ENCODE assay signal across 8 cellular contexts in the genomic region with DNA sequence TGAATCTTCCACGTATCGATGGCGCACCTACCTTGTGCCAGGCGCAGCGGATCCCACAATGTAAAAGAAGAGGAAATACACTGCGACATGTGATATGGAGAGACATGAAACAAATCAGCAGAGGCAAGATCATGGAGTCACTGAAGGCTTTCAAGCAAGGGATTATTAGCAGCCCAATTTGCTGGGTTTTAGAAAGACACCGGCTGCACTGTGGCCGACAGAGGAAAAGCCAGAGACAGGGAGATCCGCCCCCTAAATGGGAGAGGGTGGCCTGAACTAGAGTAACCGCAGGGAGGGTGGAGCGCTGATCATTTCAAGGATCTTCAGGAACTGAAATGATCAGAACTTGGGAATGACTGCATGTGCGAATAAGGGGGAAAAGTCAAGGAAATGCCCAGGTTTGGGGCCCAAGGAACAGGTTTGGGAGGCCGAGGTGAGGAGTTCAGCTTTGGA. TPM values are rescaled to one million over a fixed set of nuclear protein-coding genes. Genes with fewer than 3 reads are reported as not detected.
A peak's percentile ranks its signal among the peaks of the same experiment; 100 is the strongest.
DNase-seq lines count a peak whose midpoint lies in the region; ATAC-seq, FAIRE-seq and TF ChIP-seq lines count a peak whose summit lies in the region.

No MANE protein-coding gene starts in this region.

- H3K27me3 ChIP-seq in gastroesophageal sphincter = no peaks in the 10 kb centered on the region
- H3K27me3 ChIP-seq in spleen (replicated peaks in 1 of 7) = no peaks in the 10 kb centered on the region

- H3K9me3 ChIP-seq in T-helper 17 cell (ENCODE audit: control insufficient read depth, low read length, poor library complexity, severe bottlenecking) (no peaks in the 10 kb centered on the region), gastroesophageal sphincter (no peaks in the 10 kb centered on the region), spleen (no peaks in the 10 kb centered on the region)

- H3K36me3 Mint-ChIP-seq in T-helper 17 cell (ENCODE audit: low read depth) = peaks cover 7% of the 10 kb centered on the region

- 37 to 62% methylated on average over 8 to 13 of the region's 13 CpGs for WGBS in gastroesophageal sphincter (ENCODE audit: low coverage in 1 of 2), 2 donors
- WGBS in spleen, 5 donors = 37 to 41% (median 40%) methylated on average over 13 of the region's 13 CpGs

- DNase-seq in NCI-H510A treated with DMSO at 0.1 percent for 48 hours (lab: John Stamatoyannopoulos, UW) (peak; percentile 27), NCI-H510A (lab: John Stamatoyannopoulos, UW) (no peak), T-helper 17 cell (no peak), spleen (no peak), GM12892 (ENCODE audit: insufficient read length) (no peak)

- H3K4me3 ChIP-seq in gastroesophageal sphincter (peak overlapping the region; percentile 82 to 94), spleen (peak overlapping the region; percentile 89 to 100 (median 100))

- no peak for TF ChIP-seq CTCF in gastroesophageal sphincter (IDR thresholded peaks at IDR 0.05)
- no peak for TF ChIP-seq CTCF in spleen (IDR thresholded peaks at IDR 0.05 in 8 of 11, conservative IDR thresholded peaks at IDR 0.05 in 3 of 11)

- H3K4me1 ChIP-seq in gastroesophageal sphincter = peaks cover 5 to 35% (median 15%) of the 10 kb centered on the region in 3 donors
- H3K4me1 ChIP-seq in spleen = peaks cover 21 to 61% (median 31%) of the 10 kb centered on the region in 6 donors

- H3K4me3 Mint-ChIP-seq in T-helper 17 cell = peak overlapping the region; percentile 99

- no peak for FAIRE-seq in GM12892 (lab: Jason Lieb, UNC)

- H3K36me3 ChIP-seq in gastroesophageal sphincter = peaks cover 0 to 43% of the 10 kb centered on the region in 2 donors
- peaks cover 0 to 45% (median 39%) of the 10 kb centered on the region in 6 donors for H3K36me3 ChIP-seq in spleen

- intact Hi-C loops in spleen (cut with DNase I; ENCODE audit: low total_unique reads) = no loop called here

- TF ChIP-seq POLR2A in gastroesophageal sphincter (IDR thresholded peaks at IDR 0.05) (no peak), spleen (IDR thresholded peaks at IDR 0.05) (no peak), GM12892 (IDR thresholded peaks at IDR 0.05; ENCODE audit: low read depth, low read length) (no peak)

- peaks cover 38% of the 10 kb centered on the region for H3K4me1 Mint-ChIP-seq in T-helper 17 cell

- no peaks in the 10 kb centered on the region for H3K27me3 Mint-ChIP-seq in T-helper 17 cell

- H3K27ac Mint-ChIP-seq in T-helper 17 cell = peak overlapping the region; percentile 87

- H3K27ac ChIP-seq in gastroesophageal sphincter (peak overlapping the region in 3 of 4 donors; percentile 86 to 89 (median 88)), spleen (peak overlapping the region; percentile 76 to 94 (median 88))

- TF ChIP-seq EP300 in gastroesophageal sphincter (IDR thresholded peaks at IDR 0.05) = no peak

- ATAC-seq in T-helper 17 cell (no peak), gastroesophageal sphincter (no peak), HG02840 (IDR thresholded peaks at IDR 0.05; ENCODE audit: low FRiP score, unreplicated experiment) (no peak), HG03571 (IDR thresholded peaks at IDR 0.05; ENCODE audit: unreplicated experiment) (no peak)

RNA-seq across cellular contexts. Expression of a gene that starts 0.6 kb away (rescaled TPM):
- total RNA-seq in T-helper 17 cell (10 to 100 TPM; 12.9 to 13.9 TPM), gastroesophageal sphincter (10 to 100 TPM in 2 of 4 donors, 1 to 10 TPM in 2; 6.9 to 20.5 (median 9.4) TPM), spleen (10 to 100 TPM; 12.9 to 34.9 (median 20.6) TPM)
- polyA plus RNA-seq in spleen = 10 to 100 TPM; 22.8 to 26.8 (median 26.3) TPM
- polyA plus RNA-seq in GM12892 (2012; ENCODE audit: missing spikeins) = 47.3 TPM

RNA-seq across cellular contexts. Expression of a gene that starts 26.1 kb away (rescaled TPM):
- 10 to 100 TPM; 16.4 to 24.2 TPM for total RNA-seq in T-helper 17 cell
- 10 to 100 TPM; 15.9 to 29.1 (median 19.7) TPM for total RNA-seq in gastroesophageal sphincter
- 10 to 100 TPM; 12.8 to 19.4 (median 15.2) TPM for total RNA-seq in spleen
- 10 to 100 TPM; 18.0 to 22.4 (median 20.7) TPM for polyA plus RNA-seq in spleen
- polyA plus RNA-seq in GM12892 (2012; ENCODE audit: missing spikeins) = 36.5 TPM

RNA-seq across cellular contexts. Expression of a gene that starts 55.0 kb away (rescaled TPM):
- total RNA-seq in T-helper 17 cell = 10 to 100 TPM; 37.6 to 45.3 TPM
- total RNA-seq in gastroesophageal sphincter = 10 to 100 TPM; 48.6 to 69.6 (median 60.5) TPM
- 10 to 100 TPM; 39.2 to 70.8 (median 48.6) TPM for total RNA-seq in spleen
- polyA plus RNA-seq in spleen = 10 to 100 TPM; 14.9 to 22.0 (median 21.5) TPM
- 53.8 TPM for polyA plus RNA-seq in GM12892 (2012; ENCODE audit: missing spikeins)

RNA-seq across cellular contexts. Expression of a gene that starts 59.5 kb away (rescaled TPM):
- total RNA-seq in T-helper 17 cell = 1 to 10 TPM; 2.3 to 5.8 TPM
- 10 to 100 TPM; 12.0 to 26.8 (median 17.7) TPM for total RNA-seq in gastroesophageal sphincter
- total RNA-seq in spleen = 10 to 100 TPM in 6 of 7 donors, 1 to 10 TPM in 1; 4.3 to 24.3 (median 12.8) TPM
- polyA plus RNA-seq in spleen = 1 to 10 TPM; 2.1 to 5.4 (median 2.2) TPM
- 3.3 TPM for polyA plus RNA-seq in GM12892 (2012; ENCODE audit: missing spikeins)
